In genomic region chr14:100132161-100132902, GRCh38 we compare ENCODE assay signal across 17 cellular contexts. TPM values are rescaled to one million over a fixed set of nuclear protein-coding genes. Genes with fewer than 3 reads are reported as not detected.
DNase-seq lines count a peak whose midpoint lies in the region; ATAC-seq, FAIRE-seq and TF ChIP-seq lines count a peak whose summit lies in the region.
"Had no signal": no experiment of that assay in that cellular context is flagged by ENCODE, and none has a peak within 500 bp of the region (broad histone marks: within the 10 kb centered on the region; RNA-seq: fewer than 3 reads in every experiment).

No MANE protein-coding gene starts in this region.

- intact Hi-C loops in A673 (cut with micrococcal nuclease; ENCODE audit: unreplicated experiment): no loop called here

- H3K27me3 Mint-ChIP-seq in GM23338 (ENCODE audit: insufficient read depth, low read depth, poor library complexity): peaks cover 9% of the 10 kb centered on the region
- H3K27me3 Mint-ChIP-seq in central memory CD8-positive, alpha-beta T cell: no peaks in the 10 kb centered on the region
- H3K27me3 Mint-ChIP-seq: CD4-positive, CD25-positive, alpha-beta regulatory T cell; effector memory CD8-positive, alpha-beta T cell; stimulated activated naive B cell treated with anti-CD40 and anti-IgM and Interleukin-4, amounts not matched to agents 10 μg/mL and 1 μg/mL and 100 μg/mL, for 72 hours had no signal

- no peak overlapping the region for H3K27ac Mint-ChIP-seq in GM23338
- H3K27ac Mint-ChIP-seq in central memory CD8-positive, alpha-beta T cell (ENCODE audit: low read depth): peak overlapping the region; percentile 49
- H3K27ac Mint-ChIP-seq: stimulated activated naive B cell treated with anti-CD40 and anti-IgM and Interleukin-4, amounts not matched to agents 10 μg/mL and 1 μg/mL and 100 μg/mL, for 72 hours had no signal

- no peak for FAIRE-seq in urothelium cell line (lab: Jason Lieb, UNC)

- H3K4me1 Mint-ChIP-seq in GM23338: peaks cover 11% of the 10 kb centered on the region
- peaks cover 5% of the 10 kb centered on the region for H3K4me1 Mint-ChIP-seq in central memory CD8-positive, alpha-beta T cell

- no peaks in the 10 kb centered on the region for H3F3A ChIP-seq in GM23338 (replicated peaks; ENCODE audit: low read depth)

- H4K20me1 ChIP-seq in GM23338 (replicated peaks; ENCODE audit: insufficient read depth): no peaks in the 10 kb centered on the region; the same call in 1 of the 2 replicates

- no peak overlapping the region for H2AFZ ChIP-seq in GM23338

- POLR2A ChIA-PET in A673 (lab: Charles Lee; ENCODE audit: low non-redundant PET): no interaction called here

- H3K4me1 ChIP-seq in A673 (ENCODE audit: insufficient read depth, low read length, poor library complexity, severe bottlenecking) (peaks cover 13% of the 10 kb centered on the region), GM23338 (ENCODE audit: insufficient read depth) (peaks cover 4% of the 10 kb centered on the region; the same call in 1 of the 2 replicates)
- H3K4me1 ChIP-seq: SJSA1 had no signal

- DNase-seq in A673 (ENCODE audit: low spot score): peak; percentile 45
- DNase-seq in GM23338 (ENCODE audit: low spot score): no peak
- DNase-seq in central memory CD8-positive, alpha-beta T cell (ENCODE audit: low spot score in 2 of 2): no peak
- peak; percentile 31 for DNase-seq in myocyte (ENCODE audit: low read depth)
- no peak for DNase-seq in urothelium cell line (ENCODE audit: low spot score)
- DNase-seq: activated CD4-positive, alpha-beta T cell treated with anti-CD3 and anti-CD28 coated beads for 48 hours; activated naive CD4-positive, alpha-beta T cell treated with anti-CD3 and anti-CD28 coated beads, Interleukin-2, amount 50 U/mL, for 16 hours; CD4-positive, CD25-positive, alpha-beta regulatory T cell; effector memory CD8-positive, alpha-beta T cell; NCI-H1092; NCI-H774; stimulated activated naive B cell treated with anti-CD40 and anti-IgM and Interleukin-4, amounts not matched to agents 10 μg/mL and 1 μg/mL and 100 μg/mL, for 72 hours had no signal

- no peaks in the 10 kb centered on the region for H3K27me3 ChIP-seq in A673 (replicated peaks; ENCODE audit: insufficient read depth, low read depth, low read length, poor library complexity)
- no peaks in the 10 kb centered on the region for H3K27me3 ChIP-seq in GM23338 (ENCODE audit: insufficient read depth)
- H3K27me3 ChIP-seq: SJSA1 had no signal

- CTCF ChIA-PET in A673 (lab: Charles Lee): no interaction called here

- H3K36me3 Mint-ChIP-seq in GM23338 (ENCODE audit: low read depth): peaks cover 3% of the 10 kb centered on the region; the same call in 2 of the 3 replicates
- peaks cover 52% of the 10 kb centered on the region for H3K36me3 Mint-ChIP-seq in central memory CD8-positive, alpha-beta T cell (ENCODE audit: insufficient read depth)

- H3K36me3 ChIP-seq in A673 (ENCODE audit: insufficient read depth, low read length, poor library complexity, severe bottlenecking): no peaks in the 10 kb centered on the region
- H3K36me3 ChIP-seq in GM23338 (ENCODE audit: insufficient read depth): no peaks in the 10 kb centered on the region
- H3K36me3 ChIP-seq: SJSA1 had no signal

- TF ChIP-seq CTCF in A673 (conservative IDR thresholded peaks at IDR 0.05; ENCODE audit: low read depth, low read length): no peak
- no peak for TF ChIP-seq CTCF in GM23338 (conservative IDR thresholded peaks at IDR 0.05; ENCODE audit: low read depth in 2 of 2)

- H3K27ac ChIP-seq in A673 (ENCODE audit: low read depth, low read length, poor library complexity, severe bottlenecking) (peak overlapping the region; percentile 33), GM23338 (ENCODE audit: low read depth) (0 out of 2 replicates have a peak overlapping the region, but pooled peaks have one; percentile 50)
- H3K27ac ChIP-seq: HL-60, SJSA1 had no signal

- H3K9me3 ChIP-seq in A673 (ENCODE audit: low read depth, low read length, poor library complexity, severe bottlenecking): no peaks in the 10 kb centered on the region
- H3K9me3 ChIP-seq: SJSA1 had no signal

- no TSS peak for BruUV-seq in A673 (replicated peaks; lab: Mats Ljungman, UMichigan)

- no peak overlapping the region for H3K4me2 ChIP-seq in GM23338

- H3K9me2 ChIP-seq in GM23338 (ENCODE audit: insufficient read depth): no peaks in the 10 kb centered on the region

- no peaks in the 10 kb centered on the region; the same call in 2 of the 3 replicates for H3K9me3 Mint-ChIP-seq in GM23338
- no peaks in the 10 kb centered on the region for H3K9me3 Mint-ChIP-seq in central memory CD8-positive, alpha-beta T cell
- H3K9me3 Mint-ChIP-seq: effector memory CD8-positive, alpha-beta T cell; stimulated activated naive B cell treated with anti-CD40 and anti-IgM and Interleukin-4, amounts not matched to agents 10 μg/mL and 1 μg/mL and 100 μg/mL, for 72 hours had no signal

- no peak overlapping the region for H3K4me3 Mint-ChIP-seq in GM23338
- no peak overlapping the region for H3K4me3 Mint-ChIP-seq in central memory CD8-positive, alpha-beta T cell
- H3K4me3 Mint-ChIP-seq: CD4-positive, CD25-positive, alpha-beta regulatory T cell; effector memory CD8-positive, alpha-beta T cell; stimulated activated naive B cell treated with anti-CD40 and anti-IgM and Interleukin-4, amounts not matched to agents 10 μg/mL and 1 μg/mL and 100 μg/mL, for 72 hours had no signal

- no peaks in the 10 kb centered on the region for H3K79me2 ChIP-seq in GM23338 (replicated peaks; ENCODE audit: insufficient read depth)

- ATAC-seq in GM23338 (no peak), GM18867 (IDR thresholded peaks at IDR 0.05; ENCODE audit: unreplicated experiment) (no peak), HG02642 (IDR thresholded peaks at IDR 0.05; ENCODE audit: poor library complexity, unreplicated experiment) (no peak), HG03520 (IDR thresholded peaks at IDR 0.05; ENCODE audit: unreplicated experiment) (no peak)
- no peak for ATAC-seq in central memory CD8-positive, alpha-beta T cell (replicated peaks; ENCODE audit: extremely low read depth, poor library complexity, severe bottlenecking)
- ATAC-seq: effector memory CD8-positive, alpha-beta T cell; stimulated activated naive B cell treated with anti-CD40 and anti-IgM and Interleukin-4, amounts not matched to agents 10 μg/mL and 1 μg/mL and 100 μg/mL, for 72 hours had no signal

- no peak overlapping the region for H3K4me3 ChIP-seq in A673 (ENCODE audit: low read depth, low read length, poor library complexity, severe bottlenecking)
- H3K4me3 ChIP-seq in GM23338: no peak overlapping the region
- H3K4me3 ChIP-seq: SJSA1 had no signal

TF ChIP-seq in GM23338, 12 proteins besides CTCF, POLR2A, EP300 and RAD21:
- TF ChIP-seq, protein P1, sequence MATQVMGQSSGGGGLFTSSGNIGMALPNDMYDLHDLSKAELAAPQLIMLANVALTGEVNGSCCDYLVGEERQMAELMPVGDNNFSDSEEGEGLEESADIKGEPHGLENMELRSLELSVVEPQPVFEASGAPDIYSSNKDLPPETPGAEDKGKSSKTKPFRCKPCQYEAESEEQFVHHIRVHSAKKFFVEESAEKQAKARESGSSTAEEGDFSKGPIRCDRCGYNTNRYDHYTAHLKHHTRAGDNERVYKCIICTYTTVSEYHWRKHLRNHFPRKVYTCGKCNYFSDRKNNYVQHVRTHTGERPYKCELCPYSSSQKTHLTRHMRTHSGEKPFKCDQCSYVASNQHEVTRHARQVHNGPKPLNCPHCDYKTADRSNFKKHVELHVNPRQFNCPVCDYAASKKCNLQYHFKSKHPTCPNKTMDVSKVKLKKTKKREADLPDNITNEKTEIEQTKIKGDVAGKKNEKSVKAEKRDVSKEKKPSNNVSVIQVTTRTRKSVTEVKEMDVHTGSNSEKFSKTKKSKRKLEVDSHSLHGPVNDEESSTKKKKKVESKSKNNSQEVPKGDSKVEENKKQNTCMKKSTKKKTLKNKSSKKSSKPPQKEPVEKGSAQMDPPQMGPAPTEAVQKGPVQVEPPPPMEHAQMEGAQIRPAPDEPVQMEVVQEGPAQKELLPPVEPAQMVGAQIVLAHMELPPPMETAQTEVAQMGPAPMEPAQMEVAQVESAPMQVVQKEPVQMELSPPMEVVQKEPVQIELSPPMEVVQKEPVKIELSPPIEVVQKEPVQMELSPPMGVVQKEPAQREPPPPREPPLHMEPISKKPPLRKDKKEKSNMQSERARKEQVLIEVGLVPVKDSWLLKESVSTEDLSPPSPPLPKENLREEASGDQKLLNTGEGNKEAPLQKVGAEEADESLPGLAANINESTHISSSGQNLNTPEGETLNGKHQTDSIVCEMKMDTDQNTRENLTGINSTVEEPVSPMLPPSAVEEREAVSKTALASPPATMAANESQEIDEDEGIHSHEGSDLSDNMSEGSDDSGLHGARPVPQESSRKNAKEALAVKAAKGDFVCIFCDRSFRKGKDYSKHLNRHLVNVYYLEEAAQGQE (IDR thresholded peaks at IDR 0.05; ENCODE audit: unreplicated experiment): no peak
- TF ChIP-seq ETS1 (IDR thresholded peaks at IDR 0.05) (no peak), EZH2phosphoT487 (IDR thresholded peaks at IDR 0.05; ENCODE audit: unreplicated experiment) (no peak)

RNA-seq across cellular contexts. Expression of gene DEGS2, which starts 27.1 kb away (rescaled TPM):
- total RNA-seq in A673 (2021): 0.07 TPM in 1 of 2 replicates, not detected in the other
- 0.35 and 0.63 TPM in 2 replicates for total RNA-seq in GM23338 (2014; rRNA removed; shearing (Covaris generic))
- polyA plus RNA-seq in GM23338 (2016; fragmentation: Nextera tagmentation; extraction: Ambion mirVana): 1.0 and 2.2 TPM in 2 replicates
- total RNA-seq in myocyte: 0.11 and 0.16 TPM in 2 replicates
- polyA plus RNA-seq in myocyte (2012): 0.23 TPM
- total RNA-seq: CD4-positive, CD25-positive, alpha-beta regulatory T cell; SJSA1 had no signal

Comparison
In these comparisons a context has a peak if more than half of its experiments do, and no peak if none do; other contexts are left out.
1. DNase-seq: peak in A673 (single experiment) and myocyte (single experiment); none in GM23338 (single experiment), central memory CD8-positive, alpha-beta T cell (0 of 2) and urothelium cell line (single experiment).